26 cellular contexts compared by ENCODE assay signal in genomic region chr1:193553562-193553961, GRCh38.
"Had no signal": no experiment of that assay in that cellular context is flagged by ENCODE, and none has a peak within 500 bp of the region (broad histone marks: within the 10 kb centered on the region; RNA-seq: fewer than 3 reads in every experiment).

No MANE protein-coding gene starts in this region.

- H3K4me1 ChIP-seq: colonic mucosa, esophagus squamous epithelium, gastrocnemius medialis, lower lobe of right lung had no signal

- H3K27ac ChIP-seq: colonic mucosa, epithelial cell of prostate, esophagus squamous epithelium, gastrocnemius medialis, heart right ventricle, left lung, lower lobe of right lung had no signal

- H3K36me3 ChIP-seq: colonic mucosa, esophagus squamous epithelium, gastrocnemius medialis, heart right ventricle, left lung, lower lobe of right lung had no signal

- ATAC-seq: effector memory CD8-positive, alpha-beta T cell; esophagus mucosa; gastrocnemius medialis; heart right ventricle; left lung; left ventricle myocardium superior; lower lobe of right lung had no signal

- DNase-seq: colonic mucosa; cortex of kidney; effector CD8-positive, alpha-beta T cell; effector memory CD8-positive, alpha-beta T cell; endodermal cell; erythroblast; esophagus squamous epithelium; foreskin fibroblast; foreskin melanocyte; gastrocnemius medialis; glutamatergic neuron; head of caudate nucleus; heart right ventricle; hypothalamus; immature natural killer cell; islet precursor cell; kidney; kidney glomerular epithelial cell; left lung; left ventricle myocardium superior; lower lobe of right lung; mesenchymal stem cell; naive B cell had no signal

- H3K9me3 ChIP-seq: colonic mucosa, esophagus squamous epithelium, gastrocnemius medialis, left lung, lower lobe of right lung had no signal

- H3K4me3 ChIP-seq: colonic mucosa, esophagus squamous epithelium, gastrocnemius medialis, heart right ventricle, left lung, lower lobe of right lung had no signal

- H3K27me3 ChIP-seq: colonic mucosa, esophagus squamous epithelium, gastrocnemius medialis, heart right ventricle, left lung had no signal

- FAIRE-seq: endometrium had no signal
